In the genomic region with DNA sequence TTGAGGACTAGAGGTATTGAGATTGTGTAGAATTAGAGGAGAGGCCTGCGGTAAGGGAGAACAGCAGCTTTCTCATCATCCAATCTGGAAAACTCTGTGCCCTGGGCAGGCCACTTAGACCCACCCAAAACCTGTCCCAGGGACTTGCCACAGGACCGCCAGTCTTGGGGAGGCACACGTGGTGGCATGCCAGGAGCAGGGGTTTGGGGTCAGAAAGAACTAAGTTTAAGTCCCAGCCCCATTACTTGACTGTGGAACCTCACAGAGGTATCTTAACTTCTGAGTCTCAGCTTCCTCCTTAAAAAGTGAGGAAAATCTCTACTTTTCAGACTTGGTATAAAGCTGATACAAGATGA, we compare ENCODE assay signal across 22 cellular contexts.
"Had no signal": no experiment of that assay in that cellular context is flagged by ENCODE, and none has a peak within 500 bp of the region (broad histone marks: within the 10 kb centered on the region; RNA-seq: fewer than 3 reads in every experiment).

No MANE protein-coding gene starts in this region.

- H3K4me1 ChIP-seq: foreskin keratinocyte, lower lobe of right lung, pancreas had no signal

- H3K27me3 Mint-ChIP-seq: activated B cell treated with CpG ODN at 0.5 μM for 24 hours; activated CD8-positive, alpha-beta memory T cell treated with anti-CD3 and anti-CD28 coated beads, Interleukin-2, amount 10 ng/mL, durations not matched to agents 7 days and 5 days; activated naive CD8-positive, alpha-beta T cell treated with anti-CD3 and anti-CD28 coated beads, Interleukin-2, amount 50 U/mL, for 24 hours; brain; naive thymus-derived CD8-positive, alpha-beta T cell had no signal

- H3K27ac Mint-ChIP-seq: activated B cell treated with CpG ODN at 0.5 μM for 24 hours; activated CD4-positive, alpha-beta memory T cell treated with anti-CD3 and anti-CD28 coated beads, Interleukin-2, amount 10 ng/mL, durations not matched to agents 7 days and 5 days; activated CD8-positive, alpha-beta memory T cell treated with anti-CD3 and anti-CD28 coated beads, Interleukin-2, amount 10 ng/mL, durations not matched to agents 7 days and 5 days; activated naive CD4-positive, alpha-beta T cell treated with anti-CD3 and anti-CD28 coated beads for 36 hours; activated naive CD8-positive, alpha-beta T cell treated with anti-CD3 and anti-CD28 coated beads, Interleukin-2, amount 50 U/mL, for 24 hours; brain; naive thymus-derived CD8-positive, alpha-beta T cell had no signal

- DNase-seq: activated B cell treated with CpG ODN at 0.5 μM for 24 hours; activated CD4-positive, alpha-beta memory T cell treated with anti-CD3 and anti-CD28 coated beads, Interleukin-2, amount 10 ng/mL, durations not matched to agents 7 days and 5 days; activated CD4-positive, alpha-beta T cell treated with anti-CD3 and anti-CD28 coated beads for 48 hours; activated CD8-positive, alpha-beta memory T cell treated with anti-CD3 and anti-CD28 coated beads, Interleukin-2, amount 10 ng/mL, durations not matched to agents 7 days and 5 days; activated naive CD8-positive, alpha-beta T cell treated with anti-CD3 and anti-CD28 coated beads, Interleukin-2, amount 50 U/mL, for 24 hours; anterior cingulate cortex; foreskin keratinocyte; glutamatergic neuron; hypothalamus; lower lobe of right lung; naive thymus-derived CD8-positive, alpha-beta T cell; pancreas; right lobe of liver; small intestine; stimulated activated CD4-positive, alpha-beta T cell treated with anti-CD3 and anti-CD28 coated beads, Interleukin-15, amount 100 ng/mL, for 24 hours; stimulated activated CD4-positive, alpha-beta T cell treated with anti-CD3 and anti-CD28 coated beads, Interleukin-2, amount 100 ng/mL, for 48 hours; T-helper 9 cell had no signal

- H3K9me3 ChIP-seq: lower lobe of right lung, pancreas, right lobe of liver, thoracic aorta had no signal

- H3K9me3 Mint-ChIP-seq: activated B cell treated with CpG ODN at 0.5 μM for 24 hours; activated CD4-positive, alpha-beta memory T cell treated with anti-CD3 and anti-CD28 coated beads, Interleukin-2, amount 10 ng/mL, durations not matched to agents 7 days and 5 days; activated naive CD4-positive, alpha-beta T cell treated with anti-CD3 and anti-CD28 coated beads for 36 hours; activated naive CD8-positive, alpha-beta T cell treated with anti-CD3 and anti-CD28 coated beads, Interleukin-2, amount 50 U/mL, for 24 hours; naive thymus-derived CD8-positive, alpha-beta T cell had no signal

- H3K36me3 ChIP-seq: lower lobe of right lung, pancreas, right lobe of liver, thoracic aorta had no signal

- H3K27me3 ChIP-seq: foreskin keratinocyte, pancreas, right lobe of liver had no signal

- ATAC-seq: activated CD8-positive, alpha-beta memory T cell treated with anti-CD3 and anti-CD28 coated beads, Interleukin-2, amount 10 ng/mL, durations not matched to agents 7 days and 5 days; foreskin keratinocyte; lower lobe of right lung; naive thymus-derived CD8-positive, alpha-beta T cell; pancreas; right lobe of liver had no signal

- H3K27ac ChIP-seq: foreskin keratinocyte, lower lobe of right lung, pancreas, right lobe of liver, thoracic aorta had no signal

- FAIRE-seq: colon, keratinocyte, pancreas, small intestine had no signal

- H3K4me1 Mint-ChIP-seq: naive thymus-derived CD8-positive, alpha-beta T cell had no signal

- H3K4me3 Mint-ChIP-seq: activated B cell treated with CpG ODN at 0.5 μM for 24 hours; activated CD4-positive, alpha-beta memory T cell treated with anti-CD3 and anti-CD28 coated beads, Interleukin-2, amount 10 ng/mL, durations not matched to agents 7 days and 5 days; activated CD8-positive, alpha-beta memory T cell treated with anti-CD3 and anti-CD28 coated beads, Interleukin-2, amount 10 ng/mL, durations not matched to agents 7 days and 5 days; activated naive CD4-positive, alpha-beta T cell treated with anti-CD3 and anti-CD28 coated beads for 36 hours; activated naive CD8-positive, alpha-beta T cell treated with anti-CD3 and anti-CD28 coated beads, Interleukin-2, amount 50 U/mL, for 24 hours; brain; naive thymus-derived CD8-positive, alpha-beta T cell had no signal

- H3K4me3 ChIP-seq: lower lobe of right lung, pancreas, right lobe of liver, thoracic aorta had no signal

- H3K36me3 Mint-ChIP-seq: activated CD8-positive, alpha-beta memory T cell treated with anti-CD3 and anti-CD28 coated beads, Interleukin-2, amount 10 ng/mL, durations not matched to agents 7 days and 5 days; naive thymus-derived CD8-positive, alpha-beta T cell had no signal
